ENCODE assay signal across 15 cellular contexts in the genomic region with DNA sequence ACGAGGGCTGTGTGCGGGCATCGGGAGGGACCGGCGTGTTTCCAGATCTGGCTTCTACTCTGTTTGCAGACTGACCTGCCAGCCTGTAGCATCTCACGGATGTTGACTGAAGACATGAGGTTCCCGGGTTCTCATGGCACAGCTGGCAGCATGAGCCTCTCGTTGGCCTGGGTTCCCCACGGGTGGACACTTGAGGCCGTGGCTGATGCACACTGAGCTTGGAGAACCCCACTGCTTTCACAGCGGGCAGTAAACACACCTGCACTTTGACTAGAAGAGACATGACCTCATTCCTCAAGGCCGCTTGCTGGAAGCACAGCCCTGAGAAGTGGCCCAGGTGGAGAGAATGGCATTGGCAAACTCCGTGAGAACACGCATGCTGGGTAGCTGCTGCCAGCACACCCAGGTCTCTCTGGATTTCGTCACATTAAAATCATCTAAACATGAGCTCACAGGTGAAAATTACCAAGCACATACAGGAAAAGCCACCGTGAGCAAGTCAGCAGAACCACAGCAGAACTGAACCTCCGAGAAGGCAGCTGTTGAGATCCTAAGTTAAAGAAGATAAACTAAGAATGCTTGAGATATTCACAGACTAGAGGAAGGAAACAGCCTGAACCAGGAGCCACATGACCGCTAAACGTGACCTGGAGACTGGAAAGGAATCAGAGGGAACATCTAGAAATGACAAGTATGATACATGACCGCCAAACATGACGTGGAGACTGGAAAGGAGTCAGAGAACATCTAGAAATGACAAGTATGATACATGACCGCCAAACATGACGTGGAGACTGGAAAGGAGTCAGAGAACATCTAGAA.
"Had no signal": no experiment of that assay in that cellular context is flagged by ENCODE, and none has a peak within 500 bp of the region (broad histone marks: within the 10 kb centered on the region; RNA-seq: fewer than 3 reads in every experiment).

No MANE protein-coding gene starts in this region.

- H3K27me3 ChIP-seq: brain microvascular endothelial cell, esophagus muscularis mucosa, foreskin keratinocyte, transverse colon had no signal

- H3K9me3 ChIP-seq: esophagus muscularis mucosa, transverse colon had no signal

- H3K27ac ChIP-seq: brain microvascular endothelial cell, esophagus muscularis mucosa, foreskin keratinocyte, parathyroid adenoma, transverse colon had no signal

- DNase-seq: activated CD4-positive, CD25-positive, alpha-beta regulatory T cell treated with anti-CD3 and anti-CD28 coated beads, Interleukin-2, amount 50 U/mL, for 72 hours; activated naive CD8-positive, alpha-beta T cell treated with anti-CD3 and anti-CD28 coated beads for 36 hours; amygdala; brain microvascular endothelial cell; foreskin keratinocyte; naive B cell; stimulated activated CD4-positive, alpha-beta T cell treated with anti-CD3 and anti-CD28 coated beads, Interleukin-2, amount 100 ng/mL, for 48 hours; stimulated activated naive B cell treated with anti-CD40 and anti-IgM and Interleukin-4, amounts not matched to agents 10 μg/mL and 1 μg/mL and 100 μg/mL, for 72 hours; T-helper 1 cell; transverse colon had no signal

- H3K4me1 ChIP-seq: parathyroid adenoma, transverse colon had no signal

- FAIRE-seq: endometrium had no signal

- H3K9ac ChIP-seq: parathyroid adenoma had no signal

- ATAC-seq: foreskin keratinocyte; SK-N-SH treated with all-trans-retinoic acid at 6 μM for 48 hours; stimulated activated naive B cell treated with anti-CD40 and anti-IgM and Interleukin-4, amounts not matched to agents 10 μg/mL and 1 μg/mL and 100 μg/mL, for 72 hours had no signal

- H3K4me3 ChIP-seq: esophagus muscularis mucosa, lung, transverse colon had no signal
